Comparison of ENCODE assay signal across 10 cellular contexts in genomic region chr1:144551107-144551542, GRCh38. TPM values are rescaled to one million over a fixed set of nuclear protein-coding genes. Genes with fewer than 3 reads are reported as not detected.
DNase-seq lines count a peak whose midpoint lies in the region; ATAC-seq and TF ChIP-seq lines count a peak whose summit lies in the region.
"Had no signal": no experiment of that assay in that cellular context is flagged by ENCODE, and none has a peak within 500 bp of the region (broad histone marks: within the 10 kb centered on the region; RNA-seq: fewer than 3 reads in every experiment).

No MANE protein-coding gene starts in this region.

- POLR2A ChIA-PET in WTC11 (lab: Charles Lee) = interaction anchor here (1.1 to 1.4 kb wide), 4 partner anchors 27 to 730 kb away, joined by 3 to 10 read pairs (median 3); no protein-coding TSS in a partner anchor

- peak overlapping the region; percentile 100 for H3K27ac Mint-ChIP-seq in WTC11

- no peak for TF ChIP-seq CTCF in WTC11 (IDR thresholded peaks at IDR 0.05)
- TF ChIP-seq CTCF in epithelial cell of proximal tubule (conservative IDR thresholded peaks at IDR 0.05; ENCODE audit: low read depth, low read length) = no peak

- CTCF ChIA-PET in WTC11 (lab: Charles Lee) = no interaction called here

- peak overlapping the region; percentile 31 for H3K4me3 ChIP-seq in epithelial cell of proximal tubule (ENCODE audit: low read depth, low read length)
- H3K4me3 ChIP-seq in skeletal muscle cell (ENCODE audit: low read depth, low read length) = peak overlapping the region; percentile 41
- H3K4me3 ChIP-seq: mucosa of descending colon had no signal

- peak overlapping the region; percentile 86 for H3K4me3 Mint-ChIP-seq in WTC11

- no peaks in the 10 kb centered on the region for H3K36me3 Mint-ChIP-seq in WTC11

- H3K27me3 Mint-ChIP-seq in WTC11 (ENCODE audit: low read depth) = no peaks in the 10 kb centered on the region

- peak; percentile 3 for DNase-seq in H4 (ENCODE audit: low spot score)
- peak; percentile 30 for DNase-seq in WTC11 (ENCODE audit: low spot score)
- no peak for DNase-seq in epithelial cell of proximal tubule (ENCODE audit: low read depth)
- DNase-seq in skeletal muscle cell (ENCODE audit: low read depth) = no peak
- no peak for DNase-seq in ureter (ENCODE audit: low spot score)
- no peak for DNase-seq in effector CD4-positive, alpha-beta T cell
- DNase-seq in superior temporal gyrus (ENCODE audit: extremely low spot score) = no peak

- peaks cover 23% of the 10 kb centered on the region for H3K4me1 Mint-ChIP-seq in WTC11

- no peaks in the 10 kb centered on the region for H3K9me3 Mint-ChIP-seq in WTC11

- no peak for ATAC-seq in WTC11
- ATAC-seq in GM21737 (IDR thresholded peaks at IDR 0.05; ENCODE audit: unreplicated experiment) = no peak

TF ChIP-seq in WTC11, 78 proteins besides CTCF, POLR2A, EP300 and RAD21:
- TF ChIP-seq FOXJ3 (CRISPR knock-in tag; IDR thresholded peaks at IDR 0.05; ENCODE audit: borderline replicate concordance) (no peak), CDX4 (CRISPR knock-in tag; IDR thresholded peaks at IDR 0.05; ENCODE audit: borderline replicate concordance) (no peak), ELF4 (CRISPR knock-in tag; IDR thresholded peaks at IDR 0.05; ENCODE audit: low read depth) (no peak), MXD4 (CRISPR knock-in tag; IDR thresholded peaks at IDR 0.05; ENCODE audit: borderline replicate concordance) (no peak), SOX15 (CRISPR knock-in tag; IDR thresholded peaks at IDR 0.05) (no peak), FOXK1 (CRISPR knock-in tag; IDR thresholded peaks at IDR 0.05) (no peak), CREM (CRISPR knock-in tag; IDR thresholded peaks at IDR 0.05) (no peak), ZNF317 (CRISPR knock-in tag; IDR thresholded peaks at IDR 0.05; ENCODE audit: borderline replicate concordance, low read depth) (no peak), RELA (CRISPR knock-in tag; IDR thresholded peaks at IDR 0.05; ENCODE audit: borderline replicate concordance) (no peak), ATF3 (CRISPR knock-in tag; conservative IDR thresholded peaks at IDR 0.05) (no peak)
TF ChIP-seq in WTC11: peak in this region for 0.

RNA-seq across cellular contexts. Expression of gene PPIAL4F, which starts 41.6 kb away (rescaled TPM):
- not detected in 2 replicates for total RNA-seq in H4 (2014; rRNA removed; shearing (Covaris generic))
- not detected in 3 replicates for total RNA-seq in WTC11 (2021)
- not detected in 2 replicates for total RNA-seq in epithelial cell of proximal tubule
- not detected for total RNA-seq in ureter
- total RNA-seq: LHCN-M2, mucosa of descending colon had no signal

Comparison
In these comparisons a context has a peak if more than half of its experiments do, and no peak if none do; other contexts are left out.
1. DNase-seq: peak in H4 (single experiment) and WTC11 (single experiment); none in epithelial cell of proximal tubule (single experiment), skeletal muscle cell (single experiment), ureter (single experiment), effector CD4-positive, alpha-beta T cell (single experiment) and superior temporal gyrus (single experiment).